Comparison of ENCODE assay signal across 1 cellular context in genomic region chr4:140940589-140940988, GRCh38.
TF ChIP-seq lines count a peak whose summit lies in the region.

No MANE protein-coding gene starts in this region.

TF ChIP-seq in GM23338, 12 proteins besides CTCF, POLR2A, EP300 and RAD21 (continued from another document):
- TF ChIP-seq ZNF331 (CRISPR knock-in tag; IDR thresholded peaks at IDR 0.05; ENCODE audit: low read depth) (no peak), EZH2 (IDR thresholded peaks at IDR 0.05; ENCODE audit: low read depth, unreplicated experiment) (no peak), ZNF114 (CRISPR knock-in tag; IDR thresholded peaks at IDR 0.05) (no peak), NANOG (IDR thresholded peaks at IDR 0.05; ENCODE audit: borderline replicate concordance) (no peak), STAT1 (IDR thresholded peaks at IDR 0.05; ENCODE audit: unreplicated experiment) (no peak)
- TF ChIP-seq, protein P1, sequence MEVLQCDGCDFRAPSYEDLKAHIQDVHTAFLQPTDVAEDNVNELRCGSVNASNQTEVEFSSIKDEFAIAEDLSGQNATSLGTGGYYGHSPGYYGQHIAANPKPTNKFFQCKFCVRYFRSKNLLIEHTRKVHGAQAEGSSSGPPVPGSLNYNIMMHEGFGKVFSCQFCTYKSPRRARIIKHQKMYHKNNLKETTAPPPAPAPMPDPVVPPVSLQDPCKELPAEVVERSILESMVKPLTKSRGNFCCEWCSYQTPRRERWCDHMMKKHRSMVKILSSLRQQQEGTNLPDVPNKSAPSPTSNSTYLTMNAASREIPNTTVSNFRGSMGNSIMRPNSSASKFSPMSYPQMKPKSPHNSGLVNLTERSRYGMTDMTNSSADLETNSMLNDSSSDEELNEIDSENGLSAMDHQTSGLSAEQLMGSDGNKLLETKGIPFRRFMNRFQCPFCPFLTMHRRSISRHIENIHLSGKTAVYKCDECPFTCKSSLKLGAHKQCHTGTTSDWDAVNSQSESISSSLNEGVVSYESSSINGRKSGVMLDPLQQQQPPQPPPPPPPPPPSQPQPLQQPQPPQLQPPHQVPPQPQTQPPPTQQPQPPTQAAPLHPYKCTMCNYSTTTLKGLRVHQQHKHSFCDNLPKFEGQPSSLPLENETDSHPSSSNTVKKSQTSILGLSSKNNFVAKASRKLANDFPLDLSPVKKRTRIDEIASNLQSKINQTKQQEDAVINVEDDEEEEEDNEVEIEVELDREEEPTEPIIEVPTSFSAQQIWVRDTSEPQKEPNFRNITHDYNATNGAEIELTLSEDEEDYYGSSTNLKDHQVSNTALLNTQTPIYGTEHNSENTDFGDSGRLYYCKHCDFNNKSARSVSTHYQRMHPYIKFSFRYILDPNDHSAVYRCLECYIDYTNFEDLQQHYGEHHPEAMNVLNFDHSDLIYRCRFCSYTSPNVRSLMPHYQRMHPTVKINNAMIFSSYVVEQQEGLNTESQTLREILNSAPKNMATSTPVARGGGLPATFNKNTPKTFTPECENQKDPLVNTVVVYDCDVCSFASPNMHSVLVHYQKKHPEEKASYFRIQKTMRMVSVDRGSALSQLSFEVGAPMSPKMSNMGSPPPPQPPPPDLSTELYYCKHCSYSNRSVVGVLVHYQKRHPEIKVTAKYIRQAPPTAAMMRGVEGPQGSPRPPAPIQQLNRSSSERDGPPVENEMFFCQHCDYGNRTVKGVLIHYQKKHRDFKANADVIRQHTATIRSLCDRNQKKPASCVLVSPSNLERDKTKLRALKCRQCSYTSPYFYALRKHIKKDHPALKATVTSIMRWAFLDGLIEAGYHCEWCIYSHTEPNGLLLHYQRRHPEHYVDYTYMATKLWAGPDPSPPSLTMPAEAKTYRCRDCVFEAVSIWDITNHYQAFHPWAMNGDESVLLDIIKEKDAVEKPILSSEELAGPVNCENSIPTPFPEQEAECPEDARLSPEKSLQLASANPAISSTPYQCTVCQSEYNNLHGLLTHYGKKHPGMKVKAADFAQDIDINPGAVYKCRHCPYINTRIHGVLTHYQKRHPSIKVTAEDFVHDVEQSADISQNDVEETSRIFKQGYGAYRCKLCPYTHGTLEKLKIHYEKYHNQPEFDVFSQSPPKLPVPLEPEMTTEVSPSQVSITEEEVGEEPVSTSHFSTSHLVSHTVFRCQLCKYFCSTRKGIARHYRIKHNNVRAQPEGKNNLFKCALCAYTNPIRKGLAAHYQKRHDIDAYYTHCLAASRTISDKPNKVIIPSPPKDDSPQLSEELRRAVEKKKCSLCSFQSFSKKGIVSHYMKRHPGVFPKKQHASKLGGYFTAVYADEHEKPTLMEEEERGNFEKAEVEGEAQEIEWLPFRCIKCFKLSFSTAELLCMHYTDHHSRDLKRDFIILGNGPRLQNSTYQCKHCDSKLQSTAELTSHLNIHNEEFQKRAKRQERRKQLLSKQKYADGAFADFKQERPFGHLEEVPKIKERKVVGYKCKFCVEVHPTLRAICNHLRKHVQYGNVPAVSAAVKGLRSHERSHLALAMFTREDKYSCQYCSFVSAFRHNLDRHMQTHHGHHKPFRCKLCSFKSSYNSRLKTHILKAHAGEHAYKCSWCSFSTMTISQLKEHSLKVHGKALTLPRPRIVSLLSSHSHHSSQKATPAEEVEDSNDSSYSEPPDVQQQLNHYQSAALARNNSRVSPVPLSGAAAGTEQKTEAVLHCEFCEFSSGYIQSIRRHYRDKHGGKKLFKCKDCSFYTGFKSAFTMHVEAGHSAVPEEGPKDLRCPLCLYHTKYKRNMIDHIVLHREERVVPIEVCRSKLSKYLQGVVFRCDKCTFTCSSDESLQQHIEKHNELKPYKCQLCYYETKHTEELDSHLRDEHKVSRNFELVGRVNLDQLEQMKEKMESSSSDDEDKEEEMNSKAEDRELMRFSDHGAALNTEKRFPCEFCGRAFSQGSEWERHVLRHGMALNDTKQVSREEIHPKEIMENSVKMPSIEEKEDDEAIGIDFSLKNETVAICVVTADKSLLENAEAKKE (CRISPR knock-in tag; IDR thresholded peaks at IDR 0.05), result no peak
